In genomic region chr13:80048802-80049201, GRCh38 we compare ENCODE assay signal across 8 cellular contexts.
DNase-seq lines count a peak whose midpoint lies in the region; ATAC-seq and FAIRE-seq lines count a peak whose summit lies in the region.

No MANE protein-coding gene starts in this region.

- DNase-seq in A172 (ENCODE audit: low spot score) (peak; percentile 95), NCI-H2107 treated with DMSO at 0.1 percent for 48 hours (lab: John Stamatoyannopoulos, UW; ENCODE audit: unreplicated experiment) (peak; percentile 58), midbrain (lab: John Stamatoyannopoulos, UW) (peak; percentile 70)
- peak; percentile 5 to 57 for DNase-seq in activated CD4-positive, alpha-beta T cell treated with anti-CD3 and anti-CD28 coated beads, Interleukin-2, amount 50 U/mL, for 24 hours (ENCODE audit: low read depth in 1 of 2, low spot score in 1 of 2)
- peak; percentile 37 for DNase-seq in stimulated activated CD8-positive, alpha-beta memory T cell treated with anti-CD3 and anti-CD28 coated beads, Interleukin-7, amount 100 ng/mL, for 24 hours (ENCODE audit: low read depth)

- ATAC-seq in GM18511 (IDR thresholded peaks at IDR 0.05; ENCODE audit: unreplicated experiment) (peak; percentile 99), HG02938 (IDR thresholded peaks at IDR 0.05; ENCODE audit: unreplicated experiment) (peak; percentile 99)

- peak; percentile 39 for FAIRE-seq in endometrium (lab: Jason Lieb, UNC)

Comparison
In these comparisons a context has a peak if more than half of its experiments do, and no peak if none do; other contexts are left out.
1. Peak in every context shown above with its lines: DNase-seq and ATAC-seq.
2. DNase-seq: peak in every context shown above with its lines; median percentile 95 in A172; 70 in midbrain; 58 in NCI-H2107 treated with DMSO at 0.1 percent for 48 hours; 37 in stimulated activated CD8-positive, alpha-beta memory T cell treated with anti-CD3 and anti-CD28 coated beads, Interleukin-7, amount 100 ng/mL, for 24 hours; 31 in activated CD4-positive, alpha-beta T cell treated with anti-CD3 and anti-CD28 coated beads, Interleukin-2, amount 50 U/mL, for 24 hours.